ENCODE assay signal across 1 cellular context in genomic region chr21:28540514-28540913, GRCh38.
TF ChIP-seq lines count a peak whose summit lies in the region.

No MANE protein-coding gene starts in this region.

TF ChIP-seq in IMR-90, 13 proteins besides CTCF, POLR2A, EP300 and RAD21:
- TF ChIP-seq FOS (IDR thresholded peaks at IDR 0.05; ENCODE audit: low read depth, low read length) (peak; percentile 58), RFX5 (IDR thresholded peaks at IDR 0.05; ENCODE audit: low read depth, low read length) (no peak)
